In genomic region chr22:22926359-22927195, GRCh38 we compare ENCODE assay signal across 22 cellular contexts. TPM values are rescaled to one million over a fixed set of nuclear protein-coding genes. Genes with fewer than 3 reads are reported as not detected.
DNase-seq lines count a peak whose midpoint lies in the region; ATAC-seq and TF ChIP-seq lines count a peak whose summit lies in the region.
"Had no signal": no experiment of that assay in that cellular context is flagged by ENCODE, and none has a peak within 500 bp of the region (broad histone marks: within the 10 kb centered on the region; RNA-seq: fewer than 3 reads in every experiment).

No MANE protein-coding gene starts in this region.

- H3K9me3 ChIP-seq in BLaER1 treated with 17β-estradiol and CSF1 and Interleukin-3, amounts not matched to agents 10 nM and 100 nM (replicated peaks in 1 of 11), result no peaks in the 10 kb centered on the region
- no peaks in the 10 kb centered on the region for H3K9me3 ChIP-seq in T-helper 17 cell (ENCODE audit: control insufficient read depth, low read length, poor library complexity, severe bottlenecking)
- H3K9me3 ChIP-seq: esophagus squamous epithelium, left lung, mucosa of descending colon, stomach had no signal

- H2AFZ ChIP-seq in GM23338, result peak overlapping the region; percentile 77

- TF ChIP-seq CTCF in GM23338 (conservative IDR thresholded peaks at IDR 0.05; ENCODE audit: low read depth in 2 of 2) (no peak), foreskin keratinocyte (conservative IDR thresholded peaks at IDR 0.05) (no peak)

- DNase-seq in GM23338 (ENCODE audit: low spot score) (no peak), T-helper 17 cell (no peak), memory B cell (ENCODE audit: low spot score in 2 of 2) (no peak), foreskin keratinocyte (no peak), AG08395 (ENCODE audit: low spot score) (no peak)
- DNase-seq in activated T-cell treated with anti-CD3 and anti-CD28 coated beads, Interleukin-2, amount 50 U/mL, for 24 hours, result no peak
- DNase-seq: activated naive CD8-positive, alpha-beta T cell treated with anti-CD3 and anti-CD28 coated beads for 36 hours; Calu3; effector CD4-positive, alpha-beta T cell; esophagus squamous epithelium; mucosa of descending colon; NCI-H1105 treated with DMSO at 0.1 percent for 48 hours; NCI-H2081; NCI-H446; small intestine; stimulated activated CD4-positive, alpha-beta T cell treated with anti-CD3 and anti-CD28 coated beads, Interleukin-2, amount 100 ng/mL, for 48 hours; stomach had no signal

- H3K36me3 ChIP-seq in BLaER1 treated with 17β-estradiol and CSF1 and Interleukin-3, amounts not matched to agents 10 nM and 100 nM, result no peaks in the 10 kb centered on the region
- no peaks in the 10 kb centered on the region for H3K36me3 ChIP-seq in GM23338 (ENCODE audit: insufficient read depth)
- H3K36me3 ChIP-seq: esophagus squamous epithelium, left lung, stomach had no signal

- no peaks in the 10 kb centered on the region for H3K79me2 ChIP-seq in GM23338 (replicated peaks; ENCODE audit: insufficient read depth)

- no peaks in the 10 kb centered on the region for H3K27me3 ChIP-seq in BLaER1 treated with 17β-estradiol and CSF1 and Interleukin-3, amounts not matched to agents 10 nM and 100 nM
- H3K27me3 ChIP-seq in GM23338 (ENCODE audit: insufficient read depth), result peaks cover 38% of the 10 kb centered on the region
- no peaks in the 10 kb centered on the region for H3K27me3 ChIP-seq in foreskin keratinocyte

- H3K9me3 Mint-ChIP-seq in GM23338 (no peaks in the 10 kb centered on the region), memory B cell (no peaks in the 10 kb centered on the region)
- H3K9me3 Mint-ChIP-seq in activated T-cell treated with anti-CD3 and anti-CD28 coated beads, Interleukin-2, amount 50 U/mL, for 24 hours, result no peaks in the 10 kb centered on the region
- H3K9me3 Mint-ChIP-seq: activated naive CD8-positive, alpha-beta T cell treated with anti-CD3 and anti-CD28 coated beads for 36 hours; type B pancreatic cell had no signal

- H3F3A ChIP-seq in GM23338 (replicated peaks; ENCODE audit: low read depth), result no peaks in the 10 kb centered on the region

- peak overlapping the region; percentile 57 to 91 (median 86) for H3K4me2 ChIP-seq in BLaER1 treated with 17β-estradiol and CSF1 and Interleukin-3, amounts not matched to agents 10 nM and 100 nM
- H3K4me2 ChIP-seq in GM23338, result peak overlapping the region; percentile 62; the same call in 1 of the 2 replicates

- ATAC-seq in GM23338, result no peak
- ATAC-seq in T-helper 17 cell, result no peak
- no peak for ATAC-seq in memory B cell (ENCODE audit: low read depth)
- ATAC-seq in foreskin keratinocyte, result no peak
- ATAC-seq in GM21737 (IDR thresholded peaks at IDR 0.05; ENCODE audit: unreplicated experiment), result no peak
- ATAC-seq: left lung, mucosa of descending colon had no signal

- H3K36me3 Mint-ChIP-seq in GM23338 (ENCODE audit: low read depth) (no peaks in the 10 kb centered on the region), T-helper 17 cell (ENCODE audit: low read depth) (no peaks in the 10 kb centered on the region), memory B cell (no peaks in the 10 kb centered on the region)
- H3K36me3 Mint-ChIP-seq in activated T-cell treated with anti-CD3 and anti-CD28 coated beads, Interleukin-2, amount 50 U/mL, for 24 hours (ENCODE audit: low read depth), result no peaks in the 10 kb centered on the region
- H3K36me3 Mint-ChIP-seq: activated naive CD8-positive, alpha-beta T cell treated with anti-CD3 and anti-CD28 coated beads for 36 hours; type B pancreatic cell had no signal

- peak overlapping the region in 10 of 11 experiments; percentile 36 to 97 (median 65); a peak in 19 of 22 replicates for H3K27ac ChIP-seq in BLaER1 treated with 17β-estradiol and CSF1 and Interleukin-3, amounts not matched to agents 10 nM and 100 nM
- no peak overlapping the region for H3K27ac ChIP-seq in GM23338 (ENCODE audit: low read depth)
- no peak overlapping the region for H3K27ac ChIP-seq in foreskin keratinocyte
- H3K27ac ChIP-seq: esophagus squamous epithelium, left lung, stomach had no signal

- H3K27me3 Mint-ChIP-seq in GM23338 (ENCODE audit: insufficient read depth, low read depth, poor library complexity), result peaks cover 37% of the 10 kb centered on the region
- peaks cover 8% of the 10 kb centered on the region for H3K27me3 Mint-ChIP-seq in T-helper 17 cell
- H3K27me3 Mint-ChIP-seq in memory B cell, result no peaks in the 10 kb centered on the region
- H3K27me3 Mint-ChIP-seq in activated T-cell treated with anti-CD3 and anti-CD28 coated beads, Interleukin-2, amount 50 U/mL, for 24 hours, result no peaks in the 10 kb centered on the region
- H3K27me3 Mint-ChIP-seq: activated naive CD8-positive, alpha-beta T cell treated with anti-CD3 and anti-CD28 coated beads for 36 hours had no signal

- H3K4me1 Mint-ChIP-seq in GM23338 (peaks cover 18% of the 10 kb centered on the region), T-helper 17 cell (peaks cover 28% of the 10 kb centered on the region), memory B cell (peaks cover 77% of the 10 kb centered on the region)
- peaks cover 17% of the 10 kb centered on the region for H3K4me1 Mint-ChIP-seq in activated T-cell treated with anti-CD3 and anti-CD28 coated beads, Interleukin-2, amount 50 U/mL, for 24 hours (ENCODE audit: low read depth)

- no peak overlapping the region for H3K4me3 ChIP-seq in BLaER1 treated with 17β-estradiol and CSF1 and Interleukin-3, amounts not matched to agents 10 nM and 100 nM
- H3K4me3 ChIP-seq in GM23338, result no peak overlapping the region
- H3K4me3 ChIP-seq: esophagus squamous epithelium, left lung, mucosa of descending colon, stomach had no signal

- H3K4me1 ChIP-seq in BLaER1 treated with 17β-estradiol and CSF1 and Interleukin-3, amounts not matched to agents 10 nM and 100 nM, result peaks cover 67 to 97% (median 89%) of the 10 kb centered on the region in 10 experiments
- H3K4me1 ChIP-seq in GM23338 (ENCODE audit: insufficient read depth) (0 out of 2 replicates have a peak, but pooled peaks cover 6% of the 10 kb centered on the region), foreskin keratinocyte (no peaks in the 10 kb centered on the region)
- H3K4me1 ChIP-seq: stomach had no signal

- H3K27ac Mint-ChIP-seq in GM23338 (no peak overlapping the region; the same call in 1 of the 2 replicates), T-helper 17 cell (peak overlapping the region; percentile 49), memory B cell (peak overlapping the region; percentile 97)
- H3K27ac Mint-ChIP-seq in activated T-cell treated with anti-CD3 and anti-CD28 coated beads, Interleukin-2, amount 50 U/mL, for 24 hours, result no peak overlapping the region
- H3K27ac Mint-ChIP-seq: activated naive CD8-positive, alpha-beta T cell treated with anti-CD3 and anti-CD28 coated beads for 36 hours; type B pancreatic cell had no signal

- peak overlapping the region in 9 of 11 experiments; percentile 1 to 66 (median 42); a peak in 15 of 22 replicates for H3K9ac ChIP-seq in BLaER1 treated with 17β-estradiol and CSF1 and Interleukin-3, amounts not matched to agents 10 nM and 100 nM

- no peaks in the 10 kb centered on the region for H4K20me1 ChIP-seq in BLaER1 treated with 17β-estradiol and CSF1 and Interleukin-3, amounts not matched to agents 10 nM and 100 nM
- no peaks in the 10 kb centered on the region for H4K20me1 ChIP-seq in GM23338 (replicated peaks; ENCODE audit: insufficient read depth)

- no peaks in the 10 kb centered on the region for H3K9me2 ChIP-seq in GM23338 (ENCODE audit: insufficient read depth)

- H3K4me3 Mint-ChIP-seq in GM23338 (no peak overlapping the region; the same call in 2 of the 3 replicates), T-helper 17 cell (no peak overlapping the region), memory B cell (peak overlapping the region; percentile 3)
- no peak overlapping the region for H3K4me3 Mint-ChIP-seq in activated T-cell treated with anti-CD3 and anti-CD28 coated beads, Interleukin-2, amount 50 U/mL, for 24 hours
- H3K4me3 Mint-ChIP-seq: activated naive CD8-positive, alpha-beta T cell treated with anti-CD3 and anti-CD28 coated beads for 36 hours; type B pancreatic cell had no signal

TF ChIP-seq in GM23338, 12 proteins besides CTCF, POLR2A, EP300 and RAD21 (continues in another document):
- TF ChIP-seq EZH2 (IDR thresholded peaks at IDR 0.05; ENCODE audit: low read depth, unreplicated experiment), result no peak
- no peak for TF ChIP-seq STAT1 (IDR thresholded peaks at IDR 0.05; ENCODE audit: unreplicated experiment)

RNA-seq across cellular contexts. Expression of gene IGLL5, which starts 39.0 kb away (rescaled TPM):
- total RNA-seq in GM23338 (2014; rRNA removed; shearing (Covaris generic)), result not detected in 2 replicates
- not detected in 2 replicates for polyA plus RNA-seq in GM23338 (2016; fragmentation: Nextera tagmentation; extraction: Ambion mirVana)
- 1 to 10 TPM in 1 of 2 donors, not detected in 1; 1.9 TPM for total RNA-seq in T-helper 17 cell
- not detected in 2 replicates for total RNA-seq in foreskin keratinocyte
- polyA plus RNA-seq in foreskin keratinocyte, result not detected in 2 replicates
- total RNA-seq: Calu3, cerebellum had no signal

Comparison
In these comparisons a context has a peak if more than half of its experiments do, and no peak if none do; other contexts are left out.
1. H3K27ac ChIP-seq: peak in BLaER1 treated with 17β-estradiol and CSF1 and Interleukin-3, amounts not matched to agents 10 nM and 100 nM (10 of 11); none in GM23338 (single experiment) and foreskin keratinocyte (single experiment).
2. H3K27ac Mint-ChIP-seq: peak in T-helper 17 cell (single experiment) and memory B cell (single experiment); none in GM23338 (single experiment) and activated T-cell treated with anti-CD3 and anti-CD28 coated beads, Interleukin-2, amount 50 U/mL, for 24 hours (single experiment).